In genomic region chr9:101383361-101383760, GRCh38 we compare ENCODE assay signal across 27 cellular contexts. TPM values are rescaled to one million over a fixed set of nuclear protein-coding genes. Genes with fewer than 3 reads are reported as not detected.
"Had no signal": no experiment of that assay in that cellular context is flagged by ENCODE, and none has a peak within 500 bp of the region (broad histone marks: within the 10 kb centered on the region; RNA-seq: fewer than 3 reads in every experiment).

No MANE protein-coding gene starts in this region.

- ATAC-seq: activated CD8-positive, alpha-beta memory T cell treated with anti-CD3 and anti-CD28 coated beads, Interleukin-2, amount 10 ng/mL, durations not matched to agents 7 days and 5 days; activated CD8-positive, alpha-beta T cell treated with anti-CD3 and anti-CD28 coated beads for 36 hours; activated naive CD8-positive, alpha-beta T cell treated with anti-CD3 and anti-CD28 coated beads, Interleukin-2, amount 50 U/mL, for 24 hours; left cardiac atrium; lower lobe of right lung; naive thymus-derived CD8-positive, alpha-beta T cell; stimulated activated memory B cell treated with anti-CD40 and anti-IgM and Interleukin-4, amounts not matched to agents 10 μg/mL and 1 μg/mL and 100 μg/mL, for 72 hours had no signal

- H3K4me3 ChIP-seq: lower lobe of right lung, neural progenitor cell, stomach, suprapubic skin, tibial nerve had no signal

- DNase-seq: activated CD4-positive, alpha-beta T cell treated with anti-CD3 and anti-CD28 coated beads, Interleukin-2, amount 10 ng/mL, durations not matched to agents 7 days and 5 days; activated CD4-positive, CD25-positive, alpha-beta regulatory T cell treated with anti-CD3 and anti-CD28 coated beads, Interleukin-2, amount 50 U/mL, for 72 hours; activated CD8-positive, alpha-beta memory T cell treated with anti-CD3 and anti-CD28 coated beads, Interleukin-2, amount 10 ng/mL, durations not matched to agents 7 days and 5 days; activated CD8-positive, alpha-beta T cell treated with anti-CD3 and anti-CD28 coated beads for 36 hours; activated effector memory CD4-positive, alpha-beta T cell treated with anti-CD3 and anti-CD28 coated beads, Interleukin-2, amount 50 U/mL, for 16 hours; activated naive CD4-positive, alpha-beta T cell treated with anti-CD3 and anti-CD28 coated beads, Interleukin-2, amount 50 U/mL, for 16 hours; activated naive CD8-positive, alpha-beta T cell treated with anti-CD3 and anti-CD28 coated beads, Interleukin-2, amount 50 U/mL, for 24 hours; activated T-cell treated with anti-CD3 and anti-CD28 coated beads for 4 hours; brain microvascular endothelial cell; central memory CD4-positive, alpha-beta T cell; effector memory CD4-positive, alpha-beta T cell; foreskin melanocyte; hypothalamus; left cardiac atrium; lower lobe of right lung; naive thymus-derived CD8-positive, alpha-beta T cell; stomach; WERI-Rb-1 had no signal

RNA-seq across cellular contexts. Expression of gene BAAT, which starts 1.4 kb away (rescaled TPM):
- total RNA-seq: activated CD8-positive, alpha-beta memory T cell treated with anti-CD3 and anti-CD28 coated beads, Interleukin-2, amount 10 ng/mL, durations not matched to agents 7 days and 5 days; activated CD8-positive, alpha-beta T cell treated with anti-CD3 and anti-CD28 coated beads for 36 hours; lower lobe of right lung; mesenteric fat pad; naive thymus-derived CD8-positive, alpha-beta T cell; progenitor cell of endocrine pancreas; T-helper 2 cell treated with Interferon-gamma antibody and Interleukin-4, amounts not matched to agents 100 ng/mL and 5 ng/mL, for 36 hours; tibial nerve; urinary bladder had no signal
- polyA plus RNA-seq: naive thymus-derived CD8-positive, alpha-beta T cell; stomach had no signal

RNA-seq across cellular contexts. Expression of gene ALDOB, which starts 52.2 kb away (rescaled TPM):
- total RNA-seq: activated CD4-positive, alpha-beta T cell treated with anti-CD3 and anti-CD28 coated beads, Interleukin-2, amount 10 ng/mL, durations not matched to agents 7 days and 5 days; activated CD8-positive, alpha-beta memory T cell treated with anti-CD3 and anti-CD28 coated beads, Interleukin-2, amount 10 ng/mL, durations not matched to agents 7 days and 5 days; activated CD8-positive, alpha-beta T cell treated with anti-CD3 and anti-CD28 coated beads for 36 hours; naive thymus-derived CD8-positive, alpha-beta T cell; osteoblast; progenitor cell of endocrine pancreas; T-helper 2 cell treated with Interferon-gamma antibody and Interleukin-4, amounts not matched to agents 100 ng/mL and 5 ng/mL, for 36 hours; tibial nerve; urinary bladder had no signal
- polyA plus RNA-seq: naive thymus-derived CD8-positive, alpha-beta T cell had no signal
